In genomic region chr1:1431845-1432565, GRCh38 we compare ENCODE assay signal across 1 cellular context.
TF ChIP-seq lines count a peak whose summit lies in the region.

No MANE protein-coding gene starts in this region.

TF ChIP-seq in HepG2, 621 proteins besides CTCF, POLR2A, EP300 and RAD21 (continued from another document and continues in another):
- TF ChIP-seq ZNF609 (CRISPR knock-in tag; IDR thresholded peaks at IDR 0.05; ENCODE audit: borderline replicate concordance), result no peak
- TF ChIP-seq GLI4 (CRISPR knock-in tag; IDR thresholded peaks at IDR 0.05; ENCODE audit: borderline replicate concordance), result peak; percentile 75; the same call in 1 of the 2 replicates
- no peak for TF ChIP-seq GTF3A (CRISPR knock-in tag; conservative IDR thresholded peaks at IDR 0.05)
- TF ChIP-seq KDM6A (CRISPR knock-in tag; IDR thresholded peaks at IDR 0.05; ENCODE audit: low read depth), result no peak
- TF ChIP-seq POLR2AphosphoS5 (IDR thresholded peaks at IDR 0.05; ENCODE audit: low read depth, low read length), result peak; percentile 82
- no peak for TF ChIP-seq PAWR (CRISPR knock-in tag; IDR thresholded peaks at IDR 0.05; ENCODE audit: borderline replicate concordance)
- TF ChIP-seq TMF1 (CRISPR knock-in tag; IDR thresholded peaks at IDR 0.05; ENCODE audit: low read depth), result no peak
- TF ChIP-seq ZNF432 (CRISPR knock-in tag; IDR thresholded peaks at IDR 0.05; ENCODE audit: borderline replicate concordance), result no peak
- TF ChIP-seq FOXK1 (CRISPR knock-in tag; IDR thresholded peaks at IDR 0.05; ENCODE audit: borderline replicate concordance, low read depth), result peak; percentile 55; the same call in 1 of the 2 replicates
- TF ChIP-seq ZNF792 (CRISPR knock-in tag; IDR thresholded peaks at IDR 0.05), result peak; percentile 80
- no peak; the same call in 1 of the 2 replicates for TF ChIP-seq ZNF670 (CRISPR knock-in tag; IDR thresholded peaks at IDR 0.05; ENCODE audit: borderline replicate concordance)
- TF ChIP-seq TBP (CRISPR knock-in tag; IDR thresholded peaks at IDR 0.05), result no peak
- no peak; the same call in 1 of the 2 replicates for TF ChIP-seq ATF6 (CRISPR knock-in tag; conservative IDR thresholded peaks at IDR 0.05)
- 0 out of 2 replicates have a peak, but pooled peaks have one; percentile 18 for TF ChIP-seq ZSCAN29 (CRISPR knock-in tag; conservative IDR thresholded peaks at IDR 0.05)
- TF ChIP-seq HMG20A (CRISPR knock-in tag; IDR thresholded peaks at IDR 0.05; ENCODE audit: borderline replicate concordance), result 0 out of 2 replicates have a peak, but pooled peaks have one; percentile 42
- no peak for TF ChIP-seq ZNF251 (CRISPR knock-in tag; IDR thresholded peaks at IDR 0.05)
- TF ChIP-seq ZBTB3 (CRISPR knock-in tag; IDR thresholded peaks at IDR 0.05; ENCODE audit: borderline replicate concordance, low read depth), result no peak; the same call in 1 of the 2 replicates
- TF ChIP-seq CBX5 (CRISPR knock-in tag; IDR thresholded peaks at IDR 0.05; ENCODE audit: borderline replicate concordance), result peak; percentile 82; the same call in 1 of the 2 replicates
- no peak for TF ChIP-seq ZNF629 (CRISPR knock-in tag; conservative IDR thresholded peaks at IDR 0.05)
- no peak; the same call in 1 of the 2 replicates for TF ChIP-seq GFI1 (CRISPR knock-in tag; IDR thresholded peaks at IDR 0.05; ENCODE audit: borderline replicate concordance)
- TF ChIP-seq MEF2D (CRISPR knock-in tag; IDR thresholded peaks at IDR 0.05), result peak; percentile 32; the same call in 1 of the 2 replicates
- peak; percentile 55 for TF ChIP-seq TFDP2 (CRISPR knock-in tag; IDR thresholded peaks at IDR 0.05)
- TF ChIP-seq ERF (CRISPR knock-in tag; IDR thresholded peaks at IDR 0.05), result peak; percentile 77
- TF ChIP-seq SCMH1 (CRISPR knock-in tag; IDR thresholded peaks at IDR 0.05; ENCODE audit: borderline replicate concordance), result no peak
- TF ChIP-seq DMTF1 (CRISPR knock-in tag; IDR thresholded peaks at IDR 0.05), result no peak
- peak; percentile 89 for TF ChIP-seq AGO2 (optimal IDR thresholded peaks at IDR 0.05; ENCODE audit: low read depth, low read length)
- no peak; the same call in 1 of the 2 replicates for TF ChIP-seq ZBTB42 (CRISPR knock-in tag; IDR thresholded peaks at IDR 0.05)
- TF ChIP-seq ATRX (CRISPR knock-in tag; IDR thresholded peaks at IDR 0.05; ENCODE audit: borderline replicate concordance), result no peak
- TF ChIP-seq HMGA1 (CRISPR knock-in tag; conservative IDR thresholded peaks at IDR 0.05), result no peak
- no peak; the same call in 1 of the 2 replicates for TF ChIP-seq ZNF776 (CRISPR knock-in tag; IDR thresholded peaks at IDR 0.05)
- TF ChIP-seq DDIT3 (CRISPR knock-in tag; IDR thresholded peaks at IDR 0.05), result no peak
- peak; percentile 14; the same call in 1 of the 2 replicates for TF ChIP-seq SALL2 (CRISPR knock-in tag; IDR thresholded peaks at IDR 0.05)
- TF ChIP-seq ZNF230 (CRISPR knock-in tag; IDR thresholded peaks at IDR 0.05), result no peak
- no peak for TF ChIP-seq PRPF4 (IDR thresholded peaks at IDR 0.05; ENCODE audit: low read depth, low read length, poor library complexity, severe bottlenecking)
- TF ChIP-seq NPAS2 (CRISPR knock-in tag; IDR thresholded peaks at IDR 0.05; ENCODE audit: borderline replicate concordance), result no peak
- TF ChIP-seq MTA1 (CRISPR knock-in tag; IDR thresholded peaks at IDR 0.05; ENCODE audit: borderline replicate concordance), result no peak; the same call in 1 of the 2 replicates
- TF ChIP-seq ARID3A (IDR thresholded peaks at IDR 0.05; ENCODE audit: low read depth, low read length), result no peak
- no peak for TF ChIP-seq ZNF800 (CRISPR knock-in tag; IDR thresholded peaks at IDR 0.05)
- 0 out of 2 replicates have a peak, but pooled peaks have one; percentile 26 for TF ChIP-seq ZBTB14 (CRISPR knock-in tag; IDR thresholded peaks at IDR 0.05)
- TF ChIP-seq ZNF235 (CRISPR knock-in tag; IDR thresholded peaks at IDR 0.05; ENCODE audit: borderline replicate concordance), result no peak
- TF ChIP-seq ZNF652 (CRISPR knock-in tag; IDR thresholded peaks at IDR 0.05; ENCODE audit: borderline replicate concordance, low read depth), result peak; percentile 32; the same call in 1 of the 2 replicates
- TF ChIP-seq FOXP4 (CRISPR knock-in tag; IDR thresholded peaks at IDR 0.05), result peak; percentile 55
- TF ChIP-seq ELK4 (CRISPR knock-in tag; IDR thresholded peaks at IDR 0.05; ENCODE audit: borderline replicate concordance), result no peak
- no peak for TF ChIP-seq SMAD1 (CRISPR knock-in tag; IDR thresholded peaks at IDR 0.05; ENCODE audit: borderline replicate concordance, low read depth)
